In the genomic region with DNA sequence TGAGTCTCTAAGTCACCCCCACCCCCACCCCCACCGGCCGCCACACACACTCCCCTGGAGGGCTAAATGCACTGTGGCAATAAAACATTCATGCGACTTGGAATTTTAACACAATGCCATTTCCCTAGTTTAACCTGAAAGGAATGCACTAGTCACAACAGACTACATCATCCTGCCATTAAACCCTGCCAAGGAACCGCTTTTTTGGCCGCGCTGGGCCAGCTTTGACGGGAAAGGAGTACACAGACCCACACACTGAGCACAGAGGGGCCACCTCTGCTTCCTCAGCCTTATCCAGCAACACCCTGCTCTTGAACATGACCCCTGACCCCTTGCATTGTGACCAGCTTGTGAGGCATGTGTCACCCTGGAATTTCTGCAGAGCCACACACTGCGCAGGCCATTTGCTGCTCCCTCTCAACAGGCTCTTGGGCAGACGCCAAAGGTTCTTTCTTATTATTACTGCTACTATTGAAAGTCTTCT, we compare ENCODE assay signal across 9 cellular contexts.
DNase-seq lines count a peak whose midpoint lies in the region; ATAC-seq and TF ChIP-seq lines count a peak whose summit lies in the region.
"Had no signal": no experiment of that assay in that cellular context is flagged by ENCODE, and none has a peak within 500 bp of the region (broad histone marks: within the 10 kb centered on the region; RNA-seq: fewer than 3 reads in every experiment).

No MANE protein-coding gene starts in this region.

- H3K4ac ChIP-seq in H9 (ENCODE audit: low read depth, low read length): no peak overlapping the region

- no peak overlapping the region for H3T11ph ChIP-seq in H9 (ENCODE audit: low read length)

- H3K9me3 Mint-ChIP-seq in H9: no peaks in the 10 kb centered on the region
- no peaks in the 10 kb centered on the region for H3K9me3 Mint-ChIP-seq in activated naive CD8-positive, alpha-beta T cell treated with anti-CD3 and anti-CD28 coated beads for 36 hours

- H2AK5ac ChIP-seq in H9 (ENCODE audit: insufficient read length, low read length): no peak overlapping the region

- no peak overlapping the region for H4K91ac ChIP-seq in H9 (ENCODE audit: insufficient read length, low read depth, low read length)

- no peak overlapping the region for H3K23ac ChIP-seq in H9 (ENCODE audit: insufficient read length, low read depth, low read length)

- H3K79me1 ChIP-seq in H9 (ENCODE audit: insufficient read depth, low read depth, low read length, poor library complexity, severe bottlenecking): no peaks in the 10 kb centered on the region

- H3K36me3 Mint-ChIP-seq in H9 (ENCODE audit: insufficient read depth in 1 of 3, low read depth in 3 of 3): no peaks in the 10 kb centered on the region
- H3K36me3 Mint-ChIP-seq in activated naive CD8-positive, alpha-beta T cell treated with anti-CD3 and anti-CD28 coated beads for 36 hours: no peaks in the 10 kb centered on the region

- no CpG with 5 or more reads among the region's 9 CpGs for WGBS in H9 (ENCODE audit: extremely low coverage, insufficient read length, low lambda C conversion rate)
- 25 to 51% (median 44%) methylated on average over 5 to 9 of the region's 9 CpGs for WGBS in adrenal gland, 4 donors

- no peaks in the 10 kb centered on the region for H3K27me3 Mint-ChIP-seq in H9 (ENCODE audit: low read depth)
- no peaks in the 10 kb centered on the region for H3K27me3 Mint-ChIP-seq in activated naive CD8-positive, alpha-beta T cell treated with anti-CD3 and anti-CD28 coated beads for 36 hours

- ATAC-seq in sciatic nerve: peak; percentile 90
- ATAC-seq in GM21528 (IDR thresholded peaks at IDR 0.05; ENCODE audit: low FRiP score, unreplicated experiment): no peak

- H3K4me3 ChIP-seq in adrenal gland: peak overlapping the region in 2 of 4 donors; percentile 20 to 48
- H3K4me3 ChIP-seq in right atrium auricular region: peak overlapping the region in 1 of 2 donors; percentile 37

- H3K4me3 Mint-ChIP-seq in H9: peak overlapping the region; percentile 34 to 78; a peak in 4 of 5 replicates
- H3K4me3 Mint-ChIP-seq in activated naive CD8-positive, alpha-beta T cell treated with anti-CD3 and anti-CD28 coated beads for 36 hours: no peak overlapping the region

- H3K14ac ChIP-seq in H9 (ENCODE audit: insufficient read depth, low read length): no peak overlapping the region

- H3K36me3 ChIP-seq in adrenal gland (replicated peaks in 1 of 2) (no peaks in the 10 kb centered on the region), right atrium auricular region (no peaks in the 10 kb centered on the region)

- H3K27me3 ChIP-seq in H9 (ENCODE audit: insufficient read depth, low read length) (no peaks in the 10 kb centered on the region), adrenal gland (no peaks in the 10 kb centered on the region), right atrium auricular region (no peaks in the 10 kb centered on the region)

- TF ChIP-seq CTCF in H9 (conservative IDR thresholded peaks at IDR 0.05): no peak
- no peak for TF ChIP-seq CTCF in adrenal gland (IDR thresholded peaks at IDR 0.05)
- TF ChIP-seq CTCF in right atrium auricular region (IDR thresholded peaks at IDR 0.05): no peak

- TF ChIP-seq POLR2A in adrenal gland (IDR thresholded peaks at IDR 0.05): peak in 1 of 2 donors; percentile 67

- peak overlapping the region; percentile 93 to 99 (median 97); a peak in 6 of 7 replicates for H3K27ac Mint-ChIP-seq in H9
- no peak overlapping the region for H3K27ac Mint-ChIP-seq in activated naive CD8-positive, alpha-beta T cell treated with anti-CD3 and anti-CD28 coated beads for 36 hours

- H3K56ac ChIP-seq in H9 (ENCODE audit: insufficient read length, low read depth, low read length): no peak overlapping the region

- no peak overlapping the region for H4K8ac ChIP-seq in H9 (replicated peaks; ENCODE audit: insufficient read length, low read depth, low read length)

- H3K27ac ChIP-seq in H9 (ENCODE audit: insufficient read length, low read depth, low read length): no peak overlapping the region
- H3K27ac ChIP-seq in adrenal gland: peak overlapping the region; percentile 52 to 99 (median 90)
- H3K27ac ChIP-seq in right atrium auricular region: peak overlapping the region; percentile 80 to 86
- H3K27ac ChIP-seq: KMS-11 had no signal

- peaks cover 3% of the 10 kb centered on the region for H3K23me2 ChIP-seq in H9 (ENCODE audit: insufficient read length, low read depth, low read length, poor library complexity, severe bottlenecking)

- intact Hi-C loops in adrenal gland (cut with DNase I) (no loop called here), sciatic nerve (cut with DNase I) (no loop called here)

- no peak overlapping the region for H3K18ac ChIP-seq in H9 (ENCODE audit: insufficient read length, low read depth, low read length)

- peak overlapping the region; percentile 26 for H3K4me2 ChIP-seq in H9 (ENCODE audit: insufficient read depth, insufficient read length, low read length)
- H3K4me2 ChIP-seq: KMS-11 had no signal

- H3K79me2 ChIP-seq in H9 (ENCODE audit: insufficient read depth, low read length): no peaks in the 10 kb centered on the region

- no peak overlapping the region for H2AFZ ChIP-seq in H9 (ENCODE audit: low read length)

- no peak overlapping the region for H2BK120ac ChIP-seq in H9 (ENCODE audit: low read depth, low read length, poor library complexity, severe bottlenecking)

- peaks cover 5% of the 10 kb centered on the region; the same call in 1 of the 2 replicates for H3K4me1 ChIP-seq in H9 (ENCODE audit: insufficient read depth, low read length)
- peaks cover 11 to 18% of the 10 kb centered on the region in 2 donors for H3K4me1 ChIP-seq in adrenal gland (replicated peaks in 1 of 2)
- peaks cover 0 to 11% of the 10 kb centered on the region in 2 donors for H3K4me1 ChIP-seq in right atrium auricular region

- H2BK20ac ChIP-seq in H9 (ENCODE audit: low read depth, low read length, poor library complexity, severe bottlenecking): no peak overlapping the region

- H2BK15ac ChIP-seq in H9 (ENCODE audit: low read depth, low read length): no peak overlapping the region

- no peak overlapping the region for H2BK5ac ChIP-seq in H9 (ENCODE audit: insufficient read length, low read length)

- H3K9ac ChIP-seq in H9 (ENCODE audit: extremely low read depth, insufficient read length, low read length): no peak overlapping the region
- H3K9ac ChIP-seq: KMS-11 had no signal

- DNase-seq in H9 (peak; percentile 75), adrenal gland (peak; percentile 65 to 90 (median 86)), right atrium auricular region (ENCODE audit: low spot score) (peak; percentile 98), sciatic nerve (ENCODE audit: low spot score) (peak; percentile 85), NCI-H146 treated with DMSO at 0.1 percent for 48 hours (lab: John Stamatoyannopoulos, UW; ENCODE audit: unreplicated experiment) (no peak), NCI-H187 treated with DMSO at 0.1 percent for 48 hours (lab: John Stamatoyannopoulos, UW) (no peak)
- DNase-seq in activated naive CD8-positive, alpha-beta T cell treated with anti-CD3 and anti-CD28 coated beads for 36 hours: no peak

- H2BK12ac ChIP-seq in H9 (ENCODE audit: insufficient read length, low read depth, low read length): no peak overlapping the region

- no peaks in the 10 kb centered on the region for H3K9me3 ChIP-seq in H9 (ENCODE audit: control insufficient read depth, low read depth, low read length)
- no peaks in the 10 kb centered on the region for H3K9me3 ChIP-seq in adrenal gland (replicated peaks in 1 of 3)
- no peaks in the 10 kb centered on the region for H3K9me3 ChIP-seq in right atrium auricular region

- H4K20me1 ChIP-seq in H9 (ENCODE audit: control insufficient read depth, insufficient read depth, insufficient read length): no peaks in the 10 kb centered on the region

- no peak overlapping the region for H4K5ac ChIP-seq in H9 (ENCODE audit: insufficient read length, low read depth, low read length)

- H3K4me1 Mint-ChIP-seq in H9: peaks cover 64 to 71% of the 10 kb centered on the region in 2 experiments
- no peaks in the 10 kb centered on the region for H3K4me1 Mint-ChIP-seq in activated naive CD8-positive, alpha-beta T cell treated with anti-CD3 and anti-CD28 coated beads for 36 hours

Comparison
In these comparisons a context has a peak if more than half of its experiments do, and no peak if none do; other contexts are left out.
1. DNase-seq: peak in H9 (single experiment), adrenal gland (7 of 7), right atrium auricular region (single experiment) and sciatic nerve (single experiment); none in activated naive CD8-positive, alpha-beta T cell treated with anti-CD3 and anti-CD28 coated beads for 36 hours (single experiment), NCI-H146 treated with DMSO at 0.1 percent for 48 hours (single experiment) and NCI-H187 treated with DMSO at 0.1 percent for 48 hours (single experiment).